Comparison of ENCODE assay signal across 22 cellular contexts in genomic region chr7:116461500-116461899, GRCh38. TPM values are rescaled to one million over a fixed set of nuclear protein-coding genes. Genes with fewer than 3 reads are reported as not detected.
DNase-seq lines count a peak whose midpoint lies in the region; ATAC-seq, FAIRE-seq and TF ChIP-seq lines count a peak whose summit lies in the region.
"Had no signal": no experiment of that assay in that cellular context is flagged by ENCODE, and none has a peak within 500 bp of the region (broad histone marks: within the 10 kb centered on the region; RNA-seq: fewer than 3 reads in every experiment).

No MANE protein-coding gene starts in this region.

- POLR2A ChIA-PET in AG04449 (lab: Yijun Ruan, JAX): no interaction called here

- H3K27me3 ChIP-seq in KMS-11 (ENCODE audit: insufficient read depth, low read depth): no peaks in the 10 kb centered on the region
- no peaks in the 10 kb centered on the region for H3K27me3 ChIP-seq in astrocyte (ENCODE audit: insufficient read depth, low read length)
- H3K27me3 ChIP-seq in foreskin keratinocyte: no peaks in the 10 kb centered on the region
- H3K27me3 ChIP-seq: neural progenitor cell, suprapubic skin had no signal

- H3K4me2 ChIP-seq in KMS-11 (0 out of 2 replicates have a peak overlapping the region, but pooled peaks have one; percentile 6), astrocyte (ENCODE audit: low read length) (no peak overlapping the region)
- H3K4me2 ChIP-seq: neural progenitor cell had no signal

- H4K20me1 ChIP-seq in KMS-11 (ENCODE audit: insufficient read depth) (no peaks in the 10 kb centered on the region), astrocyte (ENCODE audit: insufficient read depth, low read length) (no peaks in the 10 kb centered on the region)

- no peaks in the 10 kb centered on the region for H3K79me2 ChIP-seq in KMS-11 (ENCODE audit: insufficient read depth, low read depth)
- no peaks in the 10 kb centered on the region for H3K79me2 ChIP-seq in astrocyte (ENCODE audit: insufficient read depth, low read length)

- H3K9me3 Mint-ChIP-seq in astrocyte (ENCODE audit: unreplicated experiment): peaks cover 2% of the 10 kb centered on the region
- H3K9me3 Mint-ChIP-seq: activated CD4-positive, alpha-beta memory T cell treated with anti-CD3 and anti-CD28 coated beads for 36 hours; neural progenitor cell; T-helper 1 cell treated with Interleukin-12 subunit alpha and Interleukin-12 subunit beta and Interleukin-4 antibody, amounts not matched to agents 30 μg/mL and 1 μg/mL, for 36 hours had no signal

- H3K27ac ChIP-seq in KMS-11 (no peak overlapping the region), astrocyte (ENCODE audit: low read depth, low read length) (no peak overlapping the region), foreskin keratinocyte (peak overlapping the region; percentile 78)
- H3K27ac ChIP-seq: neural progenitor cell, suprapubic skin had no signal

- no peak overlapping the region for H3K9ac ChIP-seq in KMS-11
- H3K9ac ChIP-seq in astrocyte (ENCODE audit: low read length): no peak overlapping the region
- H3K9ac ChIP-seq: neural progenitor cell had no signal

- H2AFZ ChIP-seq in KMS-11 (ENCODE audit: low read depth): no peak overlapping the region
- H2AFZ ChIP-seq in astrocyte (ENCODE audit: low read depth, low read length): no peak overlapping the region
- H2AFZ ChIP-seq: neural progenitor cell had no signal

- H3K4me1 ChIP-seq in KMS-11 (ENCODE audit: low read depth, poor library complexity, severe bottlenecking): no peaks in the 10 kb centered on the region
- H3K4me1 ChIP-seq in astrocyte (ENCODE audit: insufficient read depth, low read length): peaks cover 9% of the 10 kb centered on the region
- peaks cover 46% of the 10 kb centered on the region for H3K4me1 ChIP-seq in foreskin keratinocyte
- H3K4me1 ChIP-seq: neural progenitor cell, suprapubic skin had no signal

- H3K4me3 ChIP-seq in AG04449 (ENCODE audit: low read depth, low read length) (no peak overlapping the region), KMS-11 (IDR thresholded peaks at IDR 0.05; ENCODE audit: insufficient read depth, low read depth, low read length) (no peak overlapping the region), astrocyte (ENCODE audit: insufficient read depth, low read depth, low read length) (no peak overlapping the region)
- H3K4me3 ChIP-seq: mucosa of descending colon, neural progenitor cell, suprapubic skin had no signal

- TF ChIP-seq CTCF in AG04449 (IDR thresholded peaks at IDR 0.05; ENCODE audit: insufficient read depth, low read length, missing control alignments) (peak; percentile 20), KMS-11 (conservative IDR thresholded peaks at IDR 0.05; ENCODE audit: low read depth, low read length) (no peak), astrocyte (IDR thresholded peaks at IDR 0.05; ENCODE audit: insufficient read depth, low read depth, low read length) (no peak), foreskin keratinocyte (conservative IDR thresholded peaks at IDR 0.05) (peak; percentile 47)

- H3K36me3 Mint-ChIP-seq in astrocyte (ENCODE audit: low read depth, unreplicated experiment): no peaks in the 10 kb centered on the region
- H3K36me3 Mint-ChIP-seq: activated CD4-positive, alpha-beta memory T cell treated with anti-CD3 and anti-CD28 coated beads for 36 hours; neural progenitor cell had no signal

- H3K36me3 ChIP-seq in KMS-11 (ENCODE audit: insufficient read depth) (no peaks in the 10 kb centered on the region), astrocyte (ENCODE audit: insufficient read depth, low read length) (no peaks in the 10 kb centered on the region)
- H3K36me3 ChIP-seq: neural progenitor cell, suprapubic skin had no signal

- H3K27ac Mint-ChIP-seq in astrocyte (ENCODE audit: unreplicated experiment): no peak overlapping the region
- H3K27ac Mint-ChIP-seq: activated CD4-positive, alpha-beta memory T cell treated with anti-CD3 and anti-CD28 coated beads for 36 hours; neural progenitor cell; T-helper 1 cell treated with Interleukin-12 subunit alpha and Interleukin-12 subunit beta and Interleukin-4 antibody, amounts not matched to agents 30 μg/mL and 1 μg/mL, for 36 hours had no signal

- peak; percentile 29 for FAIRE-seq in astrocyte (lab: Jason Lieb, UNC)
- FAIRE-seq: GM18507 had no signal

- H3K4me1 Mint-ChIP-seq in astrocyte (ENCODE audit: low read depth, unreplicated experiment): peaks cover 15% of the 10 kb centered on the region
- H3K4me1 Mint-ChIP-seq: neural progenitor cell had no signal

- no peak for DNase-seq in AG04449 (ENCODE audit: low read depth, low spot score)
- DNase-seq in astrocyte (ENCODE audit: low read depth): no peak
- no peak for DNase-seq in foreskin keratinocyte
- no peak for DNase-seq in NCI-H524 (lab: John Stamatoyannopoulos, UW)
- DNase-seq in effector CD8-positive, alpha-beta T cell (lab: John Stamatoyannopoulos, UW): no peak
- DNase-seq: activated CD4-positive, alpha-beta memory T cell treated with anti-CD3 and anti-CD28 coated beads for 36 hours; activated naive CD4-positive, alpha-beta T cell treated with Interleukin-2 at 50 U/mL for 16 hours; COR-L47; KBM-7; left colon; mucosa of descending colon; NCI-H2081 treated with DMSO at 0.1 percent for 48 hours; NCI-H446 treated with DMSO at 0.1 percent for 48 hours; stimulated activated CD4-positive, alpha-beta T cell treated with anti-CD3 and anti-CD28 coated beads, Interleukin-15, amount 100 ng/mL, for 24 hours had no signal

- CTCF ChIA-PET in AG04449 (lab: Yijun Ruan, JAX): no interaction called here

- peak; percentile 34 for ATAC-seq in foreskin keratinocyte
- ATAC-seq in HG02588 (IDR thresholded peaks at IDR 0.05; ENCODE audit: unreplicated experiment): no peak
- no peak for ATAC-seq in GM18498 (IDR thresholded peaks at IDR 0.05; ENCODE audit: unreplicated experiment)
- ATAC-seq: left colon, mucosa of descending colon, Right ventricle myocardium inferior had no signal

- H3K4me3 Mint-ChIP-seq in astrocyte (ENCODE audit: unreplicated experiment): no peak overlapping the region
- H3K4me3 Mint-ChIP-seq: activated CD4-positive, alpha-beta memory T cell treated with anti-CD3 and anti-CD28 coated beads for 36 hours; neural progenitor cell; T-helper 1 cell treated with Interleukin-12 subunit alpha and Interleukin-12 subunit beta and Interleukin-4 antibody, amounts not matched to agents 30 μg/mL and 1 μg/mL, for 36 hours had no signal

- no peaks in the 10 kb centered on the region for H3K27me3 Mint-ChIP-seq in astrocyte (ENCODE audit: low read depth, unreplicated experiment)

- no peaks in the 10 kb centered on the region for H3K9me3 ChIP-seq in astrocyte (ENCODE audit: insufficient read depth, low read depth, low read length)
- H3K9me3 ChIP-seq: mucosa of descending colon, suprapubic skin had no signal

RNA-seq across cellular contexts. Expression of gene CAV2, which starts 38.0 kb away (rescaled TPM):
- total RNA-seq in astrocyte (152 and 161 TPM in 2 replicates), foreskin keratinocyte (253 and 280 TPM in 2 replicates)
- 181 and 220 TPM in 2 replicates for polyA plus RNA-seq in foreskin keratinocyte
- total RNA-seq: activated CD4-positive, alpha-beta memory T cell treated with anti-CD3 and anti-CD28 coated beads for 36 hours had no signal

Comparison
In these comparisons a context has a peak if more than half of its experiments do, and no peak if none do; other contexts are left out.
1. CTCF ChIP-seq: peak in AG04449 (single experiment) and foreskin keratinocyte (single experiment); none in KMS-11 (single experiment) and astrocyte (single experiment).